ENCODE assay signal across 8 cellular contexts in the genomic region with DNA sequence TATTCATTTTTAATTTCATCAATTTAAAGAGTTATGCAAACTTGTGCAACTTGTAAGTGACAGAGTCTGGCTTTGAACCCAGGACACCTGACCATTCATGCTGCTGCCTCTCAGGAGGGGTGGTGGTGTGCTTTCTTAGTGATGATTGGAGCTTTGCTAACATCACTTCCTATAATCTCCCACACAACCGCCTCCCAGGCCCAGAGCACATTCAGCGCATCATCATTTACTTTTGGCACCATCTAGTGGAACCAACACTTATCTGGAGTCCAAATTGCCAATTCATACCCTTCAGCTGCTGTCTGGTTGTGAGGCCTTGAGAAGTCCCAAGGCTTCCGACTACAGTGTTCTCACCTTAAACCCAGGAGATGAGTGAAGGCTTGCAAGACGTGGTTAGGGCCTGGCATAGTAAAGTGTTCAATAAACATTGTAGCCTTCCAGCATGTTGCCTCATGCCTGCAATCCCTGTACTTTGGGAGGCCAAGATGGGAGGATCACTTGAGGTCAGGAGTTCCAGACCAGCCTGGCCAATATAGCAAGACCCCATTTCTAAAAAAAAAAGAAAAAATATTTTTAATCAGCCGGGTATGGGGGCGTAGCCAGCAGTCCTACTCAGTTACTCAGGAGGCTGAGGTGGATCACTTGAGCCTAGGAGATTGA. TPM values are rescaled to one million over a fixed set of nuclear protein-coding genes. Genes with fewer than 3 reads are reported as not detected.
A peak's percentile ranks its signal among the peaks of the same experiment; 100 is the strongest.
DNase-seq lines count a peak whose midpoint lies in the region; ATAC-seq, FAIRE-seq and TF ChIP-seq lines count a peak whose summit lies in the region.

No MANE protein-coding gene starts in this region.

- TF ChIP-seq CTCF in brain microvascular endothelial cell (IDR thresholded peaks at IDR 0.05; ENCODE audit: low read depth, low read length, missing control alignments) (peak; percentile 72), kidney (IDR thresholded peaks at IDR 0.05; ENCODE audit: borderline replicate concordance, extremely low read depth, insufficient read depth) (peak; percentile 29)

- H3K4me1 ChIP-seq in kidney (ENCODE audit: control insufficient read depth in 1 of 2, insufficient read depth in 1 of 2, low read depth in 1 of 2, low read length in 2 of 2): peaks cover 0 to 3% of the 10 kb centered on the region in 2 donors

- in situ Hi-C loops in brain microvascular endothelial cell (cut with HindIII; ENCODE audit: low pct_ligation_motif_present, low sequenced_read_pairs): no loop called here

- no peak overlapping the region for H3K9ac ChIP-seq in kidney (ENCODE audit: low read length in 2 of 2)

- intact Hi-C loops in kidney (cut with DNase I): no loop called here

- H3K36me3 ChIP-seq in brain microvascular endothelial cell (replicated peaks) (no peaks in the 10 kb centered on the region), kidney (ENCODE audit: control insufficient read depth in 1 of 2, insufficient read depth in 2 of 2, low read length in 2 of 2) (no peaks in the 10 kb centered on the region)

- H3K9me3 ChIP-seq in kidney (ENCODE audit: control insufficient read depth in 1 of 2, low read length in 2 of 2): no peaks in the 10 kb centered on the region

- no peak for ATAC-seq in GM21423 (IDR thresholded peaks at IDR 0.05; ENCODE audit: unreplicated experiment)

- H3K27me3 ChIP-seq in brain microvascular endothelial cell (replicated peaks): no peaks in the 10 kb centered on the region

- H3K4me3 ChIP-seq in brain microvascular endothelial cell (ENCODE audit: low read depth, low read length) (no peak overlapping the region), kidney (ENCODE audit: low read length in 2 of 2) (no peak overlapping the region)

- no peak for FAIRE-seq in kidney (lab: Jason Lieb, UNC)

- H3K27ac ChIP-seq in brain microvascular endothelial cell (no peak overlapping the region), kidney (ENCODE audit: low read depth in 2 of 2, low read length in 2 of 2) (no peak overlapping the region)

- DNase-seq in NCI-H187 treated with DMSO at 0.1 percent for 48 hours (lab: John Stamatoyannopoulos, UW) (peak; percentile 36), NCI-H187 (lab: John Stamatoyannopoulos, UW) (no peak), NCI-H1436 treated with DMSO at 0.1 percent for 48 hours (lab: John Stamatoyannopoulos, UW) (peak; percentile 36), SW 1271 (lab: John Stamatoyannopoulos, UW) (peak; percentile 56 to 88), brain microvascular endothelial cell (peak; percentile 80), kidney (peak; percentile 79)
- DNase-seq in stimulated activated CD4-positive, alpha-beta T cell treated with anti-CD3 and anti-CD28 coated beads, Interleukin-15, amount 100 ng/mL, for 48 hours (ENCODE audit: low read depth in 2 of 2): peak; percentile 47 to 49

RNA-seq across cellular contexts. Expression of a gene that starts 1.1 kb away (rescaled TPM):
- 8.4 TPM for total RNA-seq in kidney
- 11.5 TPM for polyA plus RNA-seq in kidney (ENCODE audit: insufficient read depth, low read depth, low replicate concordance)

RNA-seq across cellular contexts. Expression of a gene that starts 20.3 kb away (rescaled TPM):
- 4.7 TPM for total RNA-seq in kidney
- 4.8 TPM for polyA plus RNA-seq in kidney (ENCODE audit: insufficient read depth, low read depth, low replicate concordance)

RNA-seq across cellular contexts. Expression of a gene that starts 52.9 kb away (rescaled TPM):
- 24.8 TPM for total RNA-seq in kidney
- polyA plus RNA-seq in kidney (ENCODE audit: insufficient read depth, low read depth, low replicate concordance): 74.7 TPM

Comparison
In these comparisons a context has a peak if more than half of its experiments do, and no peak if none do; other contexts are left out.
1. DNase-seq: peak in NCI-H187 treated with DMSO at 0.1 percent for 48 hours (single experiment), NCI-H1436 treated with DMSO at 0.1 percent for 48 hours (single experiment), SW 1271 (2 of 2), brain microvascular endothelial cell (single experiment), kidney (single experiment) and stimulated activated CD4-positive, alpha-beta T cell treated with anti-CD3 and anti-CD28 coated beads, Interleukin-15, amount 100 ng/mL, for 48 hours (2 of 2); none in NCI-H187 (0 of 2).